15 cellular contexts compared by ENCODE assay signal in genomic region chr12:119692410-119692809, GRCh38. TPM values are rescaled to one million over a fixed set of nuclear protein-coding genes. Genes with fewer than 3 reads are reported as not detected.
DNase-seq lines count a peak whose midpoint lies in the region; ATAC-seq and TF ChIP-seq lines count a peak whose summit lies in the region.
"Had no signal": no experiment of that assay in that cellular context is flagged by ENCODE, and none has a peak within 500 bp of the region (broad histone marks: within the 10 kb centered on the region; RNA-seq: fewer than 3 reads in every experiment).

No MANE protein-coding gene starts in this region.

- H3K4me2 ChIP-seq in osteoblast (ENCODE audit: insufficient read depth, low read length), result peak overlapping the region; percentile 74

- H3K27ac ChIP-seq in duodenal mucosa (ENCODE audit: low read depth, low read length), result peak overlapping the region; percentile 59
- peak overlapping the region; percentile 88 for H3K27ac ChIP-seq in osteoblast (ENCODE audit: low read depth, low read length)
- H3K27ac ChIP-seq: brain microvascular endothelial cell had no signal

- no peaks in the 10 kb centered on the region for H3K79me2 ChIP-seq in osteoblast (ENCODE audit: insufficient read depth, low read length)

- DNase-seq in DMS 273 (lab: John Stamatoyannopoulos, UW; ENCODE audit: unreplicated experiment), result peak; percentile 80
- DNase-seq in NCI-H524 (lab: John Stamatoyannopoulos, UW), result peak; percentile 57 to 92
- peak; percentile 37 for DNase-seq in osteoblast (ENCODE audit: insufficient read length, low spot score, missing footprints)
- DNase-seq in C1 segment of cervical spinal cord (lab: John Stamatoyannopoulos, UW), result no peak
- no peak for DNase-seq in H7
- DNase-seq: activated CD4-positive, alpha-beta T cell treated with anti-CD3 and anti-CD28 coated beads for 48 hours; brain microvascular endothelial cell; hippocampal formation; T-cell had no signal

- H3K9ac ChIP-seq in duodenal mucosa (ENCODE audit: low read depth in 1 of 2, low read length in 2 of 2), result no peak overlapping the region

- no peak for TF ChIP-seq CTCF in osteoblast (IDR thresholded peaks at IDR 0.05; ENCODE audit: extremely low read depth, low read depth, low read length)

- ATAC-seq in GM21390 (IDR thresholded peaks at IDR 0.05; ENCODE audit: unreplicated experiment) (no peak), HG03469 (IDR thresholded peaks at IDR 0.05; ENCODE audit: unreplicated experiment) (no peak)
- ATAC-seq: K562; stimulated activated effector memory CD8-positive, alpha-beta T cell treated with anti-CD3 and anti-CD28 coated beads, Interleukin-12 subunit alpha, Interleukin-12 subunit beta, amount 100 ng/mL, for 72 hours; T-cell had no signal

- H2AFZ ChIP-seq in osteoblast (ENCODE audit: low read length), result no peak overlapping the region

- H3K4me3 ChIP-seq in duodenal mucosa (ENCODE audit: low read depth in 1 of 2, low read length in 2 of 2), result no peak overlapping the region
- H3K4me3 ChIP-seq in osteoblast (ENCODE audit: insufficient read depth, low read length), result no peak overlapping the region
- no peak overlapping the region for H3K4me3 ChIP-seq in H7 (ENCODE audit: insufficient read depth, low read depth, low read length)
- H3K4me3 ChIP-seq: K562, lung had no signal

- H4K20me1 ChIP-seq in osteoblast (ENCODE audit: insufficient read depth, low read length), result peaks cover 6% of the 10 kb centered on the region

- H3K9me3 ChIP-seq in duodenal mucosa (ENCODE audit: control insufficient read depth in 1 of 2, low read length in 2 of 2) (no peaks in the 10 kb centered on the region), osteoblast (ENCODE audit: low read depth, low read length) (no peaks in the 10 kb centered on the region)

- peaks cover 0 to 1% of the 10 kb centered on the region in 2 donors for H3K36me3 ChIP-seq in duodenal mucosa (ENCODE audit: control insufficient read depth in 1 of 2, insufficient read depth in 2 of 2, low read length in 2 of 2)
- peaks cover 3% of the 10 kb centered on the region for H3K36me3 ChIP-seq in osteoblast (ENCODE audit: insufficient read depth, low read length)
- peaks cover 9% of the 10 kb centered on the region for H3K36me3 ChIP-seq in H7 (replicated peaks; ENCODE audit: control insufficient read depth, insufficient read depth, low read length)
- H3K36me3 ChIP-seq: brain microvascular endothelial cell had no signal

- no peaks in the 10 kb centered on the region for H3K27me3 ChIP-seq in duodenal mucosa (ENCODE audit: control insufficient read depth in 1 of 2, insufficient read depth in 2 of 2, low read length in 2 of 2)
- no peaks in the 10 kb centered on the region for H3K27me3 ChIP-seq in osteoblast (ENCODE audit: insufficient read depth, low read length)
- no peaks in the 10 kb centered on the region for H3K27me3 ChIP-seq in H7 (ENCODE audit: control insufficient read depth, insufficient read depth, low read length)
- H3K27me3 ChIP-seq: brain microvascular endothelial cell had no signal

- H3K4me1 ChIP-seq in duodenal mucosa (ENCODE audit: control insufficient read depth in 1 of 2, insufficient read depth in 2 of 2, low read length in 2 of 2) (peaks cover 50 to 51% of the 10 kb centered on the region in 2 donors), osteoblast (ENCODE audit: insufficient read depth, low read length) (peaks cover 29% of the 10 kb centered on the region)

RNA-seq across cellular contexts. Expression of gene PRKAB1, which starts 24.5 kb away (rescaled TPM):
- total RNA-seq in osteoblast, result 16.6 and 25.3 TPM in 2 replicates
- total RNA-seq in H7 (2014; rRNA removed; shearing (Covaris generic)), result 22.4 and 26.6 TPM in 2 replicates

Comparison
In these comparisons a context has a peak if more than half of its experiments do, and no peak if none do; other contexts are left out.
1. DNase-seq: peak in DMS 273 (single experiment), NCI-H524 (2 of 2) and osteoblast (single experiment); none in C1 segment of cervical spinal cord (0 of 14) and H7 (single experiment).